1 cellular context compared by ENCODE assay signal in the genomic region with DNA sequence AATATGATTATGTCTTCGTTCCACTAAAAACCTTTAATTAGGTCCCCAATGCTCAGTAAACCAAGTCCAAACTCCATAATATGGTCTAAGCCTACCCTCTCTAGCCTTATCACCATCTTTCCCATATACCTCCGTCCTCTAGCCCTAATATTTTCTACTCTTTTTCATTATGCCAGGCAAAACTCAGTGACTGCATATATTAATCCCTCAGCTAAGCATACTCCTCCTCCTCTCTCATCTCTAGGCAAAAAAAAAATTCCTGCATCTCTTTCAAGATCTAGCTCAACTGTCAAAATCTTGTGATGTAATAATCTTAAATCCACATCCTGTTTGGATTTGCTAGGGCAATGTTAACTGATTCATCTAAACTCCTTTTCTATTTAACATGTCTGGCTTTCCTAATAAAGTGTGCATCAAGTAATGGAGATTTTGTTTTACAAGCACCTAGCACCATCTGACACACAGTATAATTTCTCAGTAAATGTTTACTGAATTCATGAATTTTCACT.
TF ChIP-seq lines count a peak whose summit lies in the region.

No MANE protein-coding gene starts in this region.

TF ChIP-seq in GM23338, 12 proteins besides CTCF, POLR2A, EP300 and RAD21 (continued from another document):
- no peak for TF ChIP-seq EZH2 (IDR thresholded peaks at IDR 0.05; ENCODE audit: low read depth, unreplicated experiment)
- no peak for TF ChIP-seq STAT1 (IDR thresholded peaks at IDR 0.05; ENCODE audit: unreplicated experiment)
